ENCODE assay signal across 22 cellular contexts in the genomic region with DNA sequence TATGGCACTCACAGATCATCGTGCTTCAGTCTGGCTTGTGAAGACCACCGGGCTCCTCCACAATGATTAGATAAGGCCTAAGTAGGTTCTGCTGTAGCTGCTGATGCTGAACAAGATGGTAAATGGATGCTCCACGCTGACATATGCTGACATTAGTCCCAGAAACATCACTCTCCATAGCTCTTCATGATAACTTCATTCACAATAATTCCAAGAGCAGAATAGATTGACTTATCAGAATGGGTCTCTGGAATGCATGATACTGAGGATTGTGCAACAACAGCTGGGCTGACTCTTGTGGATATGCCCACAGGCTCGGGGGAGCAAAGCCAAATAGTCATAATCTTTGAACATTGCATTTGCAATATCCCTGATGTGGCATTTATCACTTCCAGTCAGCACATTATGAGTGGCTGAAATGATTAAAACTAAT.
DNase-seq lines count a peak whose midpoint lies in the region; TF ChIP-seq lines count a peak whose summit lies in the region.
"Had no signal": no experiment of that assay in that cellular context is flagged by ENCODE, and none has a peak within 500 bp of the region (broad histone marks: within the 10 kb centered on the region; RNA-seq: fewer than 3 reads in every experiment).

No MANE protein-coding gene starts in this region.

- DNase-seq in EL (peak; percentile 70), OCI-M1 (lab: John Stamatoyannopoulos, UW) (peak; percentile 53), dedifferentiated amniotic fluid mesenchymal stem cell (ENCODE audit: extremely low spot score) (peak; percentile 38), myocyte (ENCODE audit: low read depth) (peak; percentile 27), substantia nigra (lab: John Stamatoyannopoulos, UW) (no peak), smooth muscle cell (lab: John Stamatoyannopoulos, UW; ENCODE audit: unreplicated experiment) (no peak)
- no peak for DNase-seq in activated CD8-positive, alpha-beta memory T cell treated with anti-CD3 and anti-CD28 coated beads for 24 hours
- no peak for DNase-seq in activated naive CD4-positive, alpha-beta T cell treated with anti-CD3 and anti-CD28 coated beads, Interleukin-2, amount 50 U/mL, for 16 hours
- DNase-seq: activated CD4-positive, alpha-beta T cell treated with anti-CD3 and anti-CD28 coated beads, Interleukin-2, amount 10 ng/mL, durations not matched to agents 24 days and 14 days; activated gamma-delta T cell treated with Interleukin-2 at 50 U/mL for 16 hours; activated T-cell treated with anti-CD3 and anti-CD28 coated beads, Interleukin-2, amount 50 U/mL, for 4 hours; CD4-positive, CD25-positive, alpha-beta regulatory T cell; effector memory CD4-positive, alpha-beta T cell; erythroblast; NCI-H1105 treated with DMSO at 0.1 percent for 48 hours; NCI-H2081; NCI-H2227 treated with DMSO at 0.1 percent for 48 hours; NCI-H82; sigmoid colon; stimulated activated CD4-positive, alpha-beta T cell treated with anti-CD3 and anti-CD28 coated beads, Interleukin-15, amount 100 ng/mL, for 24 hours; stimulated activated naive B cell treated with anti-CD40 and anti-IgM and Interleukin-4, amounts not matched to agents 10 μg/mL and 1 μg/mL and 100 μg/mL, for 72 hours had no signal

- H3K27ac ChIP-seq in substantia nigra (ENCODE audit: low read depth, low read length, poor library complexity, severe bottlenecking): no peak overlapping the region
- no peak overlapping the region for H3K27ac ChIP-seq in smooth muscle cell (ENCODE audit: low read depth)
- H3K27ac ChIP-seq: prostate gland, sigmoid colon had no signal

- no peaks in the 10 kb centered on the region for H3K9me3 ChIP-seq in smooth muscle cell (replicated peaks; ENCODE audit: low read depth)
- H3K9me3 ChIP-seq: prostate gland, sigmoid colon had no signal

- H4K20me1 ChIP-seq in smooth muscle cell (ENCODE audit: low read depth): no peaks in the 10 kb centered on the region

- H3K27me3 ChIP-seq in smooth muscle cell (ENCODE audit: low read depth): no peaks in the 10 kb centered on the region
- H3K27me3 ChIP-seq: sigmoid colon had no signal

- no peak overlapping the region for H3K4me2 ChIP-seq in smooth muscle cell

- H3K4me1 ChIP-seq in smooth muscle cell (ENCODE audit: low read depth): no peaks in the 10 kb centered on the region
- H3K4me1 ChIP-seq: prostate gland, sigmoid colon had no signal

- TF ChIP-seq CTCF in smooth muscle cell (IDR thresholded peaks at IDR 0.05; ENCODE audit: borderline replicate concordance, insufficient read depth, poor library complexity, severe bottlenecking): no peak

- no peak overlapping the region for H2AFZ ChIP-seq in smooth muscle cell (ENCODE audit: low read depth)

- H3F3A ChIP-seq in smooth muscle cell (ENCODE audit: low read depth): no peaks in the 10 kb centered on the region

- H3K4me3 ChIP-seq in smooth muscle cell: no peak overlapping the region
- H3K4me3 ChIP-seq: prostate gland, sigmoid colon had no signal

- H3K36me3 ChIP-seq in smooth muscle cell (ENCODE audit: low read depth): no peaks in the 10 kb centered on the region
- H3K36me3 ChIP-seq: prostate gland, sigmoid colon had no signal

- H3K79me2 ChIP-seq in smooth muscle cell (ENCODE audit: low read depth): no peaks in the 10 kb centered on the region

- whole genome bisulfite sequencing in smooth muscle cell (ENCODE audit: low lambda C conversion rate): 74% methylated on average over 4 of the region's 4 CpGs

- H3K9ac ChIP-seq in smooth muscle cell (ENCODE audit: low read depth): no peak overlapping the region

Comparison
In these comparisons a context has a peak if more than half of its experiments do, and no peak if none do; other contexts are left out.
1. DNase-seq: peak in EL (single experiment), OCI-M1 (single experiment), dedifferentiated amniotic fluid mesenchymal stem cell (single experiment) and myocyte (single experiment); none in activated CD8-positive, alpha-beta memory T cell treated with anti-CD3 and anti-CD28 coated beads for 24 hours (single experiment), substantia nigra (0 of 49), smooth muscle cell (single experiment) and activated naive CD4-positive, alpha-beta T cell treated with anti-CD3 and anti-CD28 coated beads, Interleukin-2, amount 50 U/mL, for 16 hours (single experiment).